Comparison of ENCODE assay signal across 16 cellular contexts in the genomic region with DNA sequence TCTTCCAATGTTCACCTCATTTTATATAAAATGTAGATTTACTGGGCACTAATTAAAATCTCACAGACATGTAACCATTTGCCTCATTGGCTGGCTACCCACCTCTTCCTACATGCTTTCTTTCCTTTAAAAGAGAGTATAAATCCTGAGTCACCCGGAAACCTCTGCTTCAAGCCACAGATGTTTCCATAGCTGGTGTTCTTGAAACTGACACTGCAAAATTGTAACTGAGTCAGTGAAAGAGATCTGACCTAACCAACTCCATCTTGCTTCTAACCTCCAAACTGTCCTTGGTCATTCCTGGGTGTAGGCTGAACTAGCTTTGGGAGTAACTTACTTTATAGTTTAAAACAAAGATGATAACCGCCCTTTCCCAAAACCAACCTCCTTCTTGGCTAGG. TPM values are rescaled to one million over a fixed set of nuclear protein-coding genes. Genes with fewer than 3 reads are reported as not detected.
"Had no signal": no experiment of that assay in that cellular context is flagged by ENCODE, and none has a peak within 500 bp of the region (broad histone marks: within the 10 kb centered on the region; RNA-seq: fewer than 3 reads in every experiment).

No MANE protein-coding gene starts in this region.

- H3K36me3 Mint-ChIP-seq: natural killer cell; stimulated activated memory B cell treated with anti-CD40 and anti-IgM and Interleukin-4, amounts not matched to agents 10 μg/mL and 1 μg/mL and 100 μg/mL, for 72 hours had no signal

- H3K9me3 Mint-ChIP-seq: natural killer cell; stimulated activated memory B cell treated with anti-CD40 and anti-IgM and Interleukin-4, amounts not matched to agents 10 μg/mL and 1 μg/mL and 100 μg/mL, for 72 hours; type B pancreatic cell had no signal

- H3K27me3 ChIP-seq: right atrium auricular region had no signal

- H3K4me3 ChIP-seq: heart left ventricle, right atrium auricular region, skin epidermis had no signal

- H3K27me3 Mint-ChIP-seq: type B pancreatic cell had no signal

- H3K27ac ChIP-seq: heart left ventricle, right atrium auricular region, skin epidermis had no signal

- H3K9me3 ChIP-seq: heart left ventricle, right atrium auricular region had no signal

- H3K36me3 ChIP-seq: heart left ventricle, right atrium auricular region had no signal

- H3K27ac Mint-ChIP-seq: natural killer cell; stimulated activated memory B cell treated with anti-CD40 and anti-IgM and Interleukin-4, amounts not matched to agents 10 μg/mL and 1 μg/mL and 100 μg/mL, for 72 hours; type B pancreatic cell had no signal

- H3K4me3 Mint-ChIP-seq: natural killer cell; stimulated activated memory B cell treated with anti-CD40 and anti-IgM and Interleukin-4, amounts not matched to agents 10 μg/mL and 1 μg/mL and 100 μg/mL, for 72 hours had no signal

- ATAC-seq: heart left ventricle; left lobe of liver; natural killer cell; stimulated activated memory B cell treated with anti-CD40 and anti-IgM and Interleukin-4, amounts not matched to agents 10 μg/mL and 1 μg/mL and 100 μg/mL, for 72 hours had no signal

- H3K4me1 ChIP-seq: right atrium auricular region had no signal

- DNase-seq: activated gamma-delta T cell; central memory CD4-positive, alpha-beta T cell; cortex of kidney; effector CD8-positive, alpha-beta T cell; heart left ventricle; islet precursor cell; natural killer cell; substantia nigra had no signal

RNA-seq across cellular contexts. Expression of gene SVOPL, which starts 33.6 kb away (rescaled TPM):
- total RNA-seq: fibroblast of lung, left lobe of liver, mucosa of gallbladder, natural killer cell, posterior vena cava, right atrium auricular region had no signal
